In genomic region chr16:1983053-1983543, GRCh38 we compare ENCODE assay signal across 8 cellular contexts. TPM values are rescaled to one million over a fixed set of nuclear protein-coding genes. Genes with fewer than 3 reads are reported as not detected.
DNase-seq lines count a peak whose midpoint lies in the region; ATAC-seq and TF ChIP-seq lines count a peak whose summit lies in the region.

No MANE protein-coding gene starts in this region.

- H2AFZ ChIP-seq in IMR-90 (replicated peaks; ENCODE audit: low read length, poor library complexity): peak overlapping the region; percentile 94

- H3K27me3 ChIP-seq in A673 (replicated peaks; ENCODE audit: insufficient read depth, low read depth, low read length, poor library complexity) (no peaks in the 10 kb centered on the region), IMR-90 (ENCODE audit: control insufficient read depth, insufficient read depth, low read length) (peaks cover 31% of the 10 kb centered on the region; the same call in 1 of the 2 replicates)

- H3K27me3 Mint-ChIP-seq in naive B cell: peaks cover 12 to 36% (median 23%) of the 10 kb centered on the region in 3 donors

- H3K4me1 Mint-ChIP-seq in naive B cell: peaks cover 17 to 22% (median 20%) of the 10 kb centered on the region in 3 donors

- intact Hi-C loops in A673 (cut with micrococcal nuclease; ENCODE audit: unreplicated experiment) (no loop called here), IMR-90 (cut with micrococcal nuclease) (no loop called here)

- DNase-seq in A673 (ENCODE audit: low spot score): no peak
- DNase-seq in IMR-90: no peak
- DNase-seq in cardiac fibroblast (ENCODE audit: low read depth in 2 of 2): no peak
- no peak for DNase-seq in naive B cell
- DNase-seq in DMS53 (lab: John Stamatoyannopoulos, UW): no peak
- DNase-seq in activated CD4-positive, alpha-beta T cell treated with anti-CD3 and anti-CD28 coated beads for 4 hours: no peak
- DNase-seq in medulla oblongata (ENCODE audit: extremely low spot score): no peak

- peak overlapping the region; percentile 74 to 88 (median 84) for H3K4me3 Mint-ChIP-seq in naive B cell

- no peak overlapping the region for H3K4ac ChIP-seq in IMR-90 (ENCODE audit: low read depth, low read length)

- H3K23ac ChIP-seq in IMR-90 (ENCODE audit: low read depth, low read length): peak overlapping the region; percentile 79

- H2AK5ac ChIP-seq in IMR-90 (ENCODE audit: low read depth, low read length): peak overlapping the region; percentile 34

- H2BK5ac ChIP-seq in IMR-90 (ENCODE audit: low read depth, low read length, poor library complexity, severe bottlenecking): no peak overlapping the region

- H2BK120ac ChIP-seq in IMR-90 (ENCODE audit: low read depth, low read length): no peak overlapping the region

- dilution Hi-C loops in IMR-90 (cut with HindIII; ENCODE audit: low sequenced_read_pairs, unreplicated experiment): no loop called here

- no peak overlapping the region for H4K5ac ChIP-seq in IMR-90 (ENCODE audit: low read depth, low read length)

- H2BK15ac ChIP-seq in IMR-90 (ENCODE audit: low read depth, low read length): no peak overlapping the region

- BruUV-seq in A673 (replicated peaks; lab: Mats Ljungman, UMichigan): no TSS peak
- no TSS peak for BruUV-seq in IMR-90 (replicated peaks; lab: Mats Ljungman, UMichigan)

- H3K79me1 ChIP-seq in IMR-90 (ENCODE audit: low read depth in 1 of 2, low read length in 2 of 2): peaks cover 21 to 29% of the 10 kb centered on the region in 2 experiments

- H3K36me3 ChIP-seq in A673 (ENCODE audit: insufficient read depth, low read length, poor library complexity, severe bottlenecking): peaks cover 12% of the 10 kb centered on the region
- peaks cover 25% of the 10 kb centered on the region for H3K36me3 ChIP-seq in IMR-90 (ENCODE audit: control insufficient read depth, insufficient read depth, low read length)

- TF ChIP-seq POLR2A in IMR-90 (IDR thresholded peaks at IDR 0.05; ENCODE audit: low read depth, low read length): no peak

- H3K4me1 ChIP-seq in A673 (ENCODE audit: insufficient read depth, low read length, poor library complexity, severe bottlenecking) (peaks cover 20% of the 10 kb centered on the region), IMR-90 (ENCODE audit: control insufficient read depth, insufficient read depth, low read length) (peaks cover 8% of the 10 kb centered on the region)

- 25% methylated on average over 9 of the region's 18 CpGs; no CpG with 5 or more reads in 1 of the 2 experiments for WGBS in IMR-90 (ENCODE audit: extremely low coverage in 2 of 2, insufficient read length in 1 of 2), 2 experiments

- TF ChIP-seq RAD21 in IMR-90 (IDR thresholded peaks at IDR 0.05; ENCODE audit: low read length): no peak

- peaks cover 0 to 2% (median 0%) of the 10 kb centered on the region in 7 donors for H3K9me3 Mint-ChIP-seq in naive B cell

- in situ Hi-C loops in IMR-90 (cut with MboI; ENCODE audit: low sequenced_read_pairs): no loop called here

- no peak overlapping the region; the same call in 1 of the 2 replicates for H4K91ac ChIP-seq in IMR-90 (ENCODE audit: insufficient read depth, low read depth, low read length)

- no peak overlapping the region for H3K18ac ChIP-seq in IMR-90 (ENCODE audit: low read depth, low read length)

- H3K56ac ChIP-seq in IMR-90 (ENCODE audit: extremely low read depth, insufficient read depth, low read length): no peak overlapping the region

- TF ChIP-seq CTCF in A673 (conservative IDR thresholded peaks at IDR 0.05; ENCODE audit: low read depth, low read length) (no peak), IMR-90 (conservative IDR thresholded peaks at IDR 0.05; ENCODE audit: low read depth, low read length) (no peak), cardiac fibroblast (IDR thresholded peaks at IDR 0.05; ENCODE audit: low read depth, low read length) (no peak)

- ATAC-seq in IMR-90 (ENCODE audit: low read depth): no peak
- ATAC-seq in naive B cell (ENCODE audit: low read depth in 2 of 2): no peak
- no peak for ATAC-seq in HG03457 (IDR thresholded peaks at IDR 0.05; ENCODE audit: unreplicated experiment)

- H3K9ac ChIP-seq in IMR-90 (ENCODE audit: low read depth, low read length): no peak overlapping the region

- POLR2A ChIA-PET in A673 (lab: Charles Lee; ENCODE audit: low non-redundant PET) (interaction anchor here (0.6 to 0.7 kb wide), 2 partner anchors 485 to 812 kb away, joined by 3 to 13 read pairs; no protein-coding TSS in a partner anchor), IMR-90 (lab: Charles Lee; ENCODE audit: unreplicated experiment) (no interaction called here)

- H4K8ac ChIP-seq in IMR-90 (ENCODE audit: low read depth in 2 of 2, low read length in 2 of 2): no peak overlapping the region

- no peak overlapping the region for H2BK20ac ChIP-seq in IMR-90 (ENCODE audit: low read depth, low read length)

- H3K9me3 ChIP-seq in A673 (ENCODE audit: low read depth, low read length, poor library complexity, severe bottlenecking): no peaks in the 10 kb centered on the region
- no peaks in the 10 kb centered on the region for H3K9me3 ChIP-seq in IMR-90 (ENCODE audit: control insufficient read depth, insufficient read depth, low read length)

- no peaks in the 10 kb centered on the region; the same call in none of the 2 replicates for H4K20me1 ChIP-seq in IMR-90 (ENCODE audit: insufficient read depth, low read length)

- CTCF ChIA-PET in A673 (lab: Charles Lee) (interaction anchor here (0.6 to 0.7 kb wide), 2 partner anchors 158 to 913 kb away, joined by 3 to 8 read pairs; no protein-coding TSS in a partner anchor), IMR-90 (lab: Yijun Ruan, JAX) (interaction anchor here (0.7 kb wide), 1 partner anchor 173 kb away, joined by 5 read pairs; no protein-coding TSS in a partner anchor)

- H3K36me3 Mint-ChIP-seq in naive B cell: no peaks in the 10 kb centered on the region

- H3K9me1 ChIP-seq in IMR-90 (ENCODE audit: insufficient read depth, low read length): peaks cover 9% of the 10 kb centered on the region

- H3K27ac Mint-ChIP-seq in naive B cell: peak overlapping the region in 3 of 6 donors; percentile 50 to 70 (median 63)

- H3K4me2 ChIP-seq in IMR-90 (ENCODE audit: low read depth, low read length): peak overlapping the region; percentile 92

- H3K14ac ChIP-seq in IMR-90 (replicated peaks; ENCODE audit: low read depth, low read length): no peak overlapping the region

- H3K27ac ChIP-seq in A673 (ENCODE audit: low read depth, low read length, poor library complexity, severe bottlenecking): no peak overlapping the region
- H3K27ac ChIP-seq in IMR-90 (ENCODE audit: insufficient read depth, low read length): no peak overlapping the region

- no peak overlapping the region for H2AK9ac ChIP-seq in IMR-90 (replicated peaks; ENCODE audit: low read depth, low read length, poor library complexity)

- peak overlapping the region; percentile 81 for H3K4me3 ChIP-seq in A673 (ENCODE audit: low read depth, low read length, poor library complexity, severe bottlenecking)
- H3K4me3 ChIP-seq in IMR-90 (ENCODE audit: insufficient read depth, low read depth, low read length): peak overlapping the region; percentile 76
- peak overlapping the region; percentile 5 to 74 for H3K4me3 ChIP-seq in cardiac fibroblast (replicated peaks in 1 of 2; ENCODE audit: low read depth in 2 of 2, low read length in 2 of 2)

TF ChIP-seq in IMR-90, 13 proteins besides CTCF, POLR2A, EP300 and RAD21:
- TF ChIP-seq NFE2L2 (IDR thresholded peaks at IDR 0.05; ENCODE audit: low read depth, low read length) (no peak), FOS (IDR thresholded peaks at IDR 0.05; ENCODE audit: low read depth, low read length) (no peak), MAZ (IDR thresholded peaks at IDR 0.05; ENCODE audit: borderline replicate concordance, low read depth, low read length) (no peak)

RNA-seq across cellular contexts. Expression of gene GFER, which starts 0.9 kb away (rescaled TPM):
- total RNA-seq in A673 (2021) (26.2 and 27.4 TPM in 2 replicates), IMR-90 (2012; rRNA removed) (6.8 and 8.6 TPM in 2 replicates)
- polyA plus RNA-seq in IMR-90 (2012; rRNA removed) (19.8 and 28.0 TPM in 2 replicates), naive B cell (ENCODE audit: low read depth in 6 of 6) (10 to 100 TPM; 31.9 to 58.2 (median 37.6) TPM)
- polyA plus RNA-seq in IMR-90 (2012; cell fraction: cytosol; rRNA removed): 10.4 and 16.3 TPM in 2 replicates
- polyA plus RNA-seq in IMR-90 (2012; cell fraction: nucleus; rRNA removed; ENCODE audit: low replicate concordance): 12.8 and 25.0 TPM in 2 replicates

RNA-seq across cellular contexts. Expression of gene NOXO1, which starts 1.8 kb away (rescaled TPM):
- total RNA-seq in A673 (2021) (0.90 and 1.2 TPM in 2 replicates), IMR-90 (2012; rRNA removed) (not detected in 2 replicates)
- polyA plus RNA-seq in IMR-90 (2012; rRNA removed) (0.32 and 0.56 TPM in 2 replicates), naive B cell (ENCODE audit: low read depth in 6 of 6) (not detected)
- 0.14 TPM in 1 of 2 replicates, not detected in the other for polyA plus RNA-seq in IMR-90 (2012; cell fraction: cytosol; rRNA removed)
- 2.6 and 8.8 TPM in 2 replicates for polyA plus RNA-seq in IMR-90 (2012; cell fraction: nucleus; rRNA removed; ENCODE audit: low replicate concordance)

RNA-seq across cellular contexts. Expression of gene SYNGR3, which starts 6.7 kb away (rescaled TPM):
- total RNA-seq in A673 (2021) (1.4 and 2.3 TPM in 2 replicates), IMR-90 (2012; rRNA removed) (1.8 and 1.9 TPM in 2 replicates)
- polyA plus RNA-seq in IMR-90 (2012; rRNA removed) (5.8 and 6.6 TPM in 2 replicates), naive B cell (ENCODE audit: low read depth in 6 of 6) (1 to 10 TPM in 5 of 6 donors, not detected in 1; 1.5 to 4.1 (median 2.8) TPM)
- 4.4 and 11.7 TPM in 2 replicates for polyA plus RNA-seq in IMR-90 (2012; cell fraction: cytosol; rRNA removed)
- polyA plus RNA-seq in IMR-90 (2012; cell fraction: nucleus; rRNA removed; ENCODE audit: low replicate concordance): 6.9 and 13.6 TPM in 2 replicates

RNA-seq across cellular contexts. Expression of gene TBL3, which starts 11.2 kb away (rescaled TPM):
- total RNA-seq in A673 (2021): 58.4 and 64.1 TPM in 2 replicates
- 38.5 and 40.3 TPM in 2 replicates for total RNA-seq in IMR-90 (2012; rRNA removed)
- 60.8 and 61.5 TPM in 2 replicates for polyA plus RNA-seq in IMR-90 (2012; rRNA removed)
- polyA plus RNA-seq in IMR-90 (2012; cell fraction: cytosol; rRNA removed): 48.5 and 64.1 TPM in 2 replicates
- polyA plus RNA-seq in IMR-90 (2012; cell fraction: nucleus; rRNA removed; ENCODE audit: low replicate concordance): 85.7 and 258 TPM in 2 replicates
- polyA plus RNA-seq in naive B cell (ENCODE audit: low read depth in 6 of 6): 10 to 100 TPM; 10.9 to 54.8 (median 35.4) TPM

RNA-seq across cellular contexts. Expression of gene RNF151, which starts 16.4 kb away (rescaled TPM):
- total RNA-seq in A673 (2021) (not detected in 2 replicates), IMR-90 (2012; rRNA removed) (not detected in 2 replicates)
- polyA plus RNA-seq in IMR-90 (2012; rRNA removed) (not detected in 2 replicates), naive B cell (ENCODE audit: low read depth in 6 of 6) (not detected)
- polyA plus RNA-seq in IMR-90 (2012; cell fraction: cytosol; rRNA removed): 0.06 TPM in 1 of 2 replicates, not detected in the other
- 0.54 and 0.58 TPM in 2 replicates for polyA plus RNA-seq in IMR-90 (2012; cell fraction: nucleus; rRNA removed; ENCODE audit: low replicate concordance)
